ENCODE assay signal across 9 cellular contexts in genomic region chr1:223175032-223175431, GRCh38. TPM values are rescaled to one million over a fixed set of nuclear protein-coding genes. Genes with fewer than 3 reads are reported as not detected.
DNase-seq lines count a peak whose midpoint lies in the region; ATAC-seq and TF ChIP-seq lines count a peak whose summit lies in the region.
"Had no signal": no experiment of that assay in that cellular context is flagged by ENCODE, and none has a peak within 500 bp of the region (broad histone marks: within the 10 kb centered on the region; RNA-seq: fewer than 3 reads in every experiment).

No MANE protein-coding gene starts in this region.

- peak; percentile 38 for TF ChIP-seq CTCF in hepatocyte (IDR thresholded peaks at IDR 0.05; ENCODE audit: poor library complexity)
- peak in 2 of 6 experiments; percentile 7 to 19 for TF ChIP-seq CTCF in upper lobe of left lung (IDR thresholded peaks at IDR 0.05)

- no peaks in the 10 kb centered on the region for H3K79me2 ChIP-seq in hepatocyte

- H3K4me1 ChIP-seq in hepatocyte (ENCODE audit: insufficient read depth): peaks cover 7% of the 10 kb centered on the region
- peaks cover 15 to 23% (median 20%) of the 10 kb centered on the region in 4 donors for H3K4me1 ChIP-seq in upper lobe of left lung

- peak; percentile 43 to 48 for ATAC-seq in upper lobe of left lung (ENCODE audit: low FRiP score in 2 of 2)

- TF ChIP-seq POLR2A in upper lobe of left lung (IDR thresholded peaks at IDR 0.05): no peak

- H4K20me1 ChIP-seq in hepatocyte (ENCODE audit: insufficient read depth, poor library complexity, severe bottlenecking): no peaks in the 10 kb centered on the region

- no peak overlapping the region for H3K27ac ChIP-seq in hepatocyte
- H3K27ac ChIP-seq in upper lobe of left lung: peak overlapping the region in 3 of 4 donors; percentile 42 to 78 (median 53)

- no peak for TF ChIP-seq EP300 in upper lobe of left lung (IDR thresholded peaks at IDR 0.05)

- no peak overlapping the region for H2AFZ ChIP-seq in hepatocyte

- H3K36me3 ChIP-seq in hepatocyte (replicated peaks; ENCODE audit: insufficient read depth, low read depth) (no peaks in the 10 kb centered on the region), upper lobe of left lung (no peaks in the 10 kb centered on the region)

- WGBS in hepatocyte (ENCODE audit: low lambda C conversion rate, missing lambda C conversion rate): 52% methylated on average over 4 of the region's 4 CpGs
- 73 to 74% methylated on average over 3 to 4 of the region's 4 CpGs for WGBS in upper lobe of left lung, 2 donors

- no peak overlapping the region for H3K4me2 ChIP-seq in hepatocyte

- no peak overlapping the region for H3K4me3 ChIP-seq in hepatocyte
- no peak overlapping the region for H3K4me3 ChIP-seq in upper lobe of left lung

- H3K9me2 ChIP-seq in hepatocyte (replicated peaks; ENCODE audit: insufficient read depth): no peaks in the 10 kb centered on the region

- peak; percentile 33 to 56 for DNase-seq in NCI-H524 (lab: John Stamatoyannopoulos, UW)
- no peak for DNase-seq in NCI-H524 treated with DMSO at 0.1 percent for 48 hours (lab: John Stamatoyannopoulos, UW)
- DNase-seq in SHP77 (lab: John Stamatoyannopoulos, UW): peak; percentile 18 to 60
- DNase-seq in hepatocyte (ENCODE audit: low spot score): peak; percentile 42
- DNase-seq in upper lobe of left lung: no peak
- DNase-seq in OCI-M2 (lab: John Stamatoyannopoulos, UW; ENCODE audit: unreplicated experiment): no peak
- no peak for DNase-seq in GOT3 (lab: John Stamatoyannopoulos, UW)
- no peak for DNase-seq in activated CD4-positive, alpha-beta T cell treated with anti-CD3 and anti-CD28 coated beads for 48 hours
- DNase-seq: NCI-H2029 treated with DMSO at 0.1 percent for 48 hours had no signal

- H3K27me3 ChIP-seq in hepatocyte (no peaks in the 10 kb centered on the region), upper lobe of left lung (no peaks in the 10 kb centered on the region)

- H3K9me3 ChIP-seq in hepatocyte (ENCODE audit: low read depth) (no peaks in the 10 kb centered on the region), upper lobe of left lung (no peaks in the 10 kb centered on the region)

RNA-seq across cellular contexts. Expression of gene TLR5, which starts 32.0 kb away (rescaled TPM):
- total RNA-seq in hepatocyte: 0.88 and 1.9 TPM in 2 replicates
- polyA plus RNA-seq in hepatocyte: 1.5 TPM in 2 replicates
- total RNA-seq in upper lobe of left lung: 10 to 100 TPM in 5 of 6 donors, 1 to 10 TPM in 1; 4.1 to 30.4 (median 14.8) TPM

Comparison
In these comparisons a context has a peak if more than half of its experiments do, and no peak if none do; other contexts are left out.
1. DNase-seq: peak in NCI-H524 (2 of 2), SHP77 (2 of 2) and hepatocyte (single experiment); none in NCI-H524 treated with DMSO at 0.1 percent for 48 hours (single experiment), upper lobe of left lung (0 of 2), OCI-M2 (single experiment), GOT3 (single experiment) and activated CD4-positive, alpha-beta T cell treated with anti-CD3 and anti-CD28 coated beads for 48 hours (single experiment).